8 cellular contexts compared by ENCODE assay signal in genomic region chr11:9716275-9717039, GRCh38. TPM values are rescaled to one million over a fixed set of nuclear protein-coding genes. Genes with fewer than 3 reads are reported as not detected.
DNase-seq lines count a peak whose midpoint lies in the region; ATAC-seq lines count a peak whose summit lies in the region.

No MANE protein-coding gene starts in this region.

- ATAC-seq in GM21390 (IDR thresholded peaks at IDR 0.05; ENCODE audit: unreplicated experiment), result peak; percentile 82

- DNase-seq in Daoy (ENCODE audit: low read depth), result peak; percentile 51
- peak; percentile 26 for DNase-seq in HS-5 (ENCODE audit: low read depth)
- DNase-seq in adipocyte (ENCODE audit: low read depth), result peak; percentile 27
- peak; percentile 82 for DNase-seq in medulla oblongata (ENCODE audit: extremely low spot score)
- DNase-seq in effector memory CD4-positive, alpha-beta T cell, result no peak
- DNase-seq in stimulated activated CD8-positive, alpha-beta memory T cell treated with anti-CD3 and anti-CD28 coated beads, Interleukin-4, amount 100 ng/mL, for 48 hours, result no peak
- no peak for DNase-seq in D341Med (ENCODE audit: low spot score)

- H3K27me3 ChIP-seq in adipocyte (replicated peaks; ENCODE audit: control insufficient read depth, insufficient read depth, low read length), result no peaks in the 10 kb centered on the region
- no peaks in the 10 kb centered on the region for H3K27me3 ChIP-seq in effector memory CD4-positive, alpha-beta T cell (replicated peaks; ENCODE audit: control insufficient read depth, insufficient read depth, low read length, poor library complexity, severe bottlenecking)

- no peaks in the 10 kb centered on the region for H3K9me3 ChIP-seq in adipocyte (ENCODE audit: control insufficient read depth, low read length)
- H3K9me3 ChIP-seq in effector memory CD4-positive, alpha-beta T cell (ENCODE audit: control insufficient read depth, low read length), result no peaks in the 10 kb centered on the region

- peaks cover 20% of the 10 kb centered on the region for H3K4me1 ChIP-seq in adipocyte (ENCODE audit: control insufficient read depth, insufficient read depth, low read length)
- H3K4me1 ChIP-seq in effector memory CD4-positive, alpha-beta T cell (ENCODE audit: control insufficient read depth, insufficient read depth, low read length, poor library complexity, severe bottlenecking), result peaks cover 3% of the 10 kb centered on the region

- H3K4me3 ChIP-seq in adipocyte (ENCODE audit: low read length), result no peak overlapping the region
- H3K4me3 ChIP-seq in effector memory CD4-positive, alpha-beta T cell (ENCODE audit: insufficient read depth, low read depth, low read length, poor library complexity, severe bottlenecking), result no peak overlapping the region

- H3K36me3 ChIP-seq in adipocyte (ENCODE audit: control insufficient read depth, insufficient read depth, low read length, severe bottlenecking), result peaks cover 20% of the 10 kb centered on the region
- H3K36me3 ChIP-seq in effector memory CD4-positive, alpha-beta T cell (ENCODE audit: control insufficient read depth, insufficient read depth, low read length), result no peaks in the 10 kb centered on the region

- no peak overlapping the region for H3K27ac ChIP-seq in effector memory CD4-positive, alpha-beta T cell (ENCODE audit: insufficient read depth, low read length, poor library complexity, severe bottlenecking)

- H3K9ac ChIP-seq in adipocyte (ENCODE audit: low read length), result no peak overlapping the region

RNA-seq across cellular contexts. Expression of gene SWAP70, which starts 52.6 kb away (rescaled TPM):
- total RNA-seq in Daoy (2014; rRNA removed; shearing (Covaris generic)), result 8.9 and 9.1 TPM in 2 replicates

Comparison
In these comparisons a context has a peak if more than half of its experiments do, and no peak if none do; other contexts are left out.
1. DNase-seq: peak in Daoy (single experiment), HS-5 (single experiment), adipocyte (single experiment) and medulla oblongata (single experiment); none in effector memory CD4-positive, alpha-beta T cell (0 of 3), stimulated activated CD8-positive, alpha-beta memory T cell treated with anti-CD3 and anti-CD28 coated beads, Interleukin-4, amount 100 ng/mL, for 48 hours (single experiment) and D341Med (single experiment).